ENCODE assay signal across 7 cellular contexts in the genomic region with DNA sequence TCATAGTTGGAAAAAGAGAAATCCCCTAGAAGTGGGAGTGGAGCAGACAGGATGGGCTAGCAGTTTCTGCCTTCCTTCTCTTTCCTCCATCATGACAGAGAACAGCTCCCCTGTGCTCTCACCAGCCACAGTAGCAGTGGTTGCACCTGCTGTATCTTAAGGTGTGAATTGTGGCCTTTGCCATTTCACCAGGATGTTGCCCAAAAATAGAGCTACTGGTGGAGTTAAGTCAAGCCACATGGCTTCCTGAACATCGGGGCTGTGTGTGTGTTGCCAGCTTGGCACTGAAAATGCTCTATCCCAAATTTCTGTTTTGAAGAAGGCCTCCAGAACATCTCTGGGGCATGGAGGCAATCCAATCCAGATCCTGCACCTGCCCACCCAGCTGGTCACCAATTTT.
"Had no signal": no experiment of that assay in that cellular context is flagged by ENCODE, and none has a peak within 500 bp of the region (broad histone marks: within the 10 kb centered on the region; RNA-seq: fewer than 3 reads in every experiment).

No MANE protein-coding gene starts in this region.

- H3K9me3 Mint-ChIP-seq: activated naive CD8-positive, alpha-beta T cell treated with anti-CD3 and anti-CD28 coated beads for 36 hours; activated T-helper 1 cell treated with anti-CD3 and anti-CD28 coated beads, Interleukin-12 subunit alpha, Interleukin-12 subunit beta, Interleukin-2, Interleukin-4 antibody, amounts not matched to agents 30 ng/mL and 10 ng/mL and 1 ng/mL, durations not matched to agents 14 hours and 24 hours and 36 hours; naive thymus-derived CD4-positive, alpha-beta T cell; stimulated activated effector memory CD8-positive, alpha-beta T cell treated with anti-CD3 and anti-CD28 coated beads, Interleukin-12 subunit alpha, Interleukin-12 subunit beta, amount 100 ng/mL, for 72 hours had no signal

- H3K4me3 Mint-ChIP-seq: activated CD4-positive, alpha-beta T cell treated with anti-CD3 and anti-CD28 coated beads, Interleukin-2, amount 10 ng/mL, durations not matched to agents 7 days and 5 days; activated naive CD8-positive, alpha-beta T cell treated with anti-CD3 and anti-CD28 coated beads for 36 hours; activated T-helper 1 cell treated with anti-CD3 and anti-CD28 coated beads, Interleukin-12 subunit alpha, Interleukin-12 subunit beta, Interleukin-2, Interleukin-4 antibody, amounts not matched to agents 30 ng/mL and 10 ng/mL and 1 ng/mL, durations not matched to agents 14 hours and 24 hours and 36 hours; naive thymus-derived CD4-positive, alpha-beta T cell; stimulated activated effector memory CD8-positive, alpha-beta T cell treated with anti-CD3 and anti-CD28 coated beads, Interleukin-12 subunit alpha, Interleukin-12 subunit beta, amount 100 ng/mL, for 72 hours had no signal

- H3K27me3 Mint-ChIP-seq: activated CD4-positive, alpha-beta T cell treated with anti-CD3 and anti-CD28 coated beads, Interleukin-2, amount 10 ng/mL, durations not matched to agents 7 days and 5 days; activated naive CD8-positive, alpha-beta T cell treated with anti-CD3 and anti-CD28 coated beads for 36 hours; naive thymus-derived CD4-positive, alpha-beta T cell had no signal

- H3K27ac Mint-ChIP-seq: activated CD4-positive, alpha-beta T cell treated with anti-CD3 and anti-CD28 coated beads, Interleukin-2, amount 10 ng/mL, durations not matched to agents 7 days and 5 days; activated naive CD8-positive, alpha-beta T cell treated with anti-CD3 and anti-CD28 coated beads for 36 hours; activated T-helper 1 cell treated with anti-CD3 and anti-CD28 coated beads, Interleukin-12 subunit alpha, Interleukin-12 subunit beta, Interleukin-2, Interleukin-4 antibody, amounts not matched to agents 30 ng/mL and 10 ng/mL and 1 ng/mL, durations not matched to agents 14 hours and 24 hours and 36 hours; stimulated activated effector memory CD8-positive, alpha-beta T cell treated with anti-CD3 and anti-CD28 coated beads, Interleukin-12 subunit alpha, Interleukin-12 subunit beta, amount 100 ng/mL, for 72 hours had no signal

- ATAC-seq: naive thymus-derived CD4-positive, alpha-beta T cell; stimulated activated effector memory CD8-positive, alpha-beta T cell treated with anti-CD3 and anti-CD28 coated beads, Interleukin-12 subunit alpha, Interleukin-12 subunit beta, amount 100 ng/mL, for 72 hours had no signal

- H3K4me1 Mint-ChIP-seq: activated naive CD8-positive, alpha-beta T cell treated with anti-CD3 and anti-CD28 coated beads for 36 hours had no signal

- DNase-seq: activated CD4-positive, alpha-beta T cell treated with anti-CD3 and anti-CD28 coated beads, Interleukin-2, amount 10 ng/mL, durations not matched to agents 7 days and 5 days; activated CD4-positive, CD25-positive, alpha-beta regulatory T cell; activated naive CD8-positive, alpha-beta T cell treated with anti-CD3 and anti-CD28 coated beads for 36 hours; islet precursor cell; naive thymus-derived CD4-positive, alpha-beta T cell had no signal

- H3K36me3 Mint-ChIP-seq: stimulated activated effector memory CD8-positive, alpha-beta T cell treated with anti-CD3 and anti-CD28 coated beads, Interleukin-12 subunit alpha, Interleukin-12 subunit beta, amount 100 ng/mL, for 72 hours had no signal
